1 cellular context compared by ENCODE assay signal in genomic region chr22:50622723-50623327, GRCh38.
TF ChIP-seq lines count a peak whose summit lies in the region.

No MANE protein-coding gene starts in this region.

TF ChIP-seq in IMR-90, 13 proteins besides CTCF, POLR2A, EP300 and RAD21:
- TF ChIP-seq MAZ (IDR thresholded peaks at IDR 0.05; ENCODE audit: borderline replicate concordance, low read depth, low read length) = no peak
- no peak for TF ChIP-seq MAFK (IDR thresholded peaks at IDR 0.05; ENCODE audit: low read depth, low read length)
- TF ChIP-seq MXI1 (IDR thresholded peaks at IDR 0.05; ENCODE audit: borderline replicate concordance, low read depth, low read length) = no peak
- no peak for TF ChIP-seq FOS (IDR thresholded peaks at IDR 0.05; ENCODE audit: low read depth, low read length)
- no peak for TF ChIP-seq BHLHE40 (IDR thresholded peaks at IDR 0.05; ENCODE audit: low read depth, low read length)
- no peak for TF ChIP-seq SMC3 (IDR thresholded peaks at IDR 0.05; ENCODE audit: low read depth, low read length)
- TF ChIP-seq ELK1 (IDR thresholded peaks at IDR 0.05; ENCODE audit: borderline replicate concordance, low read depth, low read length) = no peak
- TF ChIP-seq NFE2L2 (IDR thresholded peaks at IDR 0.05; ENCODE audit: low read depth, low read length) = no peak
- TF ChIP-seq USF2 (IDR thresholded peaks at IDR 0.05; ENCODE audit: low read depth, low read length) = no peak
- no peak for TF ChIP-seq CHD1 (IDR thresholded peaks at IDR 0.05; ENCODE audit: low read depth, low read length)
- TF ChIP-seq RCOR1 (IDR thresholded peaks at IDR 0.05; ENCODE audit: insufficient replicate concordance, low read length) = no peak
- TF ChIP-seq RFX5 (IDR thresholded peaks at IDR 0.05; ENCODE audit: low read depth, low read length) = no peak
- TF ChIP-seq CEBPB (IDR thresholded peaks at IDR 0.05; ENCODE audit: low read depth, low read length) = no peak
